ENCODE assay signal across 18 cellular contexts in genomic region chr6:151196571-151196970, GRCh38. TPM values are rescaled to one million over a fixed set of nuclear protein-coding genes. Genes with fewer than 3 reads are reported as not detected.
DNase-seq lines count a peak whose midpoint lies in the region; ATAC-seq and TF ChIP-seq lines count a peak whose summit lies in the region.
"Had no signal": no experiment of that assay in that cellular context is flagged by ENCODE, and none has a peak within 500 bp of the region (broad histone marks: within the 10 kb centered on the region; RNA-seq: fewer than 3 reads in every experiment).

No MANE protein-coding gene starts in this region.

- intact Hi-C loops in adrenal gland (cut with DNase I) (no loop called here), psoas muscle (cut with DNase I) (no loop called here)

- TF ChIP-seq POLR2A in adrenal gland (IDR thresholded peaks at IDR 0.05) = no peak
- no peak for TF ChIP-seq POLR2A in gastroesophageal sphincter (IDR thresholded peaks at IDR 0.05)

- no peaks in the 10 kb centered on the region for H3K36me3 ChIP-seq in adrenal gland (replicated peaks in 1 of 2)
- H3K36me3 ChIP-seq in gastroesophageal sphincter = no peaks in the 10 kb centered on the region
- H3K36me3 ChIP-seq in psoas muscle (ENCODE audit: insufficient read depth in 1 of 2, low read depth in 1 of 2) = no peaks in the 10 kb centered on the region

- ATAC-seq in gastroesophageal sphincter (peak; percentile 88), psoas muscle (peak in 2 of 4 donors; percentile 30 to 58), GM19397 (IDR thresholded peaks at IDR 0.05; ENCODE audit: unreplicated experiment) (no peak)
- ATAC-seq: activated naive CD4-positive, alpha-beta T cell treated with anti-CD3 and anti-CD28 coated beads, Interleukin-2, amount 50 U/mL, for 72 hours; naive thymus-derived CD8-positive, alpha-beta T cell; PC-3 had no signal

- WGBS in adrenal gland, 4 donors = 75 to 100% (median 90%) methylated on average over 2 of the region's 2 CpGs
- 85 to 100% methylated on average over 2 of the region's 2 CpGs for WGBS in gastroesophageal sphincter (ENCODE audit: low coverage in 1 of 2), 2 donors
- 59 to 72% (median 68%) methylated on average over 2 of the region's 2 CpGs for WGBS in psoas muscle, 3 donors

- H3K4me1 Mint-ChIP-seq in type B pancreatic cell (ENCODE audit: unreplicated experiment) = peaks cover 2% of the 10 kb centered on the region
- H3K4me1 Mint-ChIP-seq: activated B cell treated with CpG ODN at 0.5 μM for 24 hours; central memory CD8-positive, alpha-beta T cell had no signal

- DNase-seq in AG09309 (ENCODE audit: low read depth) (peak; percentile 62), adrenal gland (peak in 6 of 7 donors; percentile 20 to 60 (median 30)), psoas muscle (peak; percentile 36 to 57), NCI-H446 (lab: John Stamatoyannopoulos, UW) (no peak), type B pancreatic cell (ENCODE audit: extremely low spot score, unreplicated experiment) (no peak), NCI-H1694 (lab: John Stamatoyannopoulos, UW) (no peak)
- DNase-seq: ACHN; activated B cell treated with CpG ODN at 0.5 μM for 24 hours; hippocampal formation; naive thymus-derived CD8-positive, alpha-beta T cell; NCI-H1105; NCI-H345; PC-3; stimulated activated CD4-positive, alpha-beta T cell treated with anti-CD3 and anti-CD28 coated beads, Interleukin-2, amount 100 ng/mL, for 48 hours had no signal

- no peak for TF ChIP-seq CTCF in AG09309 (IDR thresholded peaks at IDR 0.05; ENCODE audit: control insufficient read depth, insufficient read depth, low read depth, low read length, missing control alignments)
- no peak for TF ChIP-seq CTCF in adrenal gland (IDR thresholded peaks at IDR 0.05)
- no peak for TF ChIP-seq CTCF in gastroesophageal sphincter (IDR thresholded peaks at IDR 0.05)
- TF ChIP-seq CTCF in psoas muscle (IDR thresholded peaks at IDR 0.05) = no peak
- no peak for TF ChIP-seq CTCF in type B pancreatic cell (conservative IDR thresholded peaks at IDR 0.05)

- no peaks in the 10 kb centered on the region for H3K36me3 Mint-ChIP-seq in type B pancreatic cell
- H3K36me3 Mint-ChIP-seq: activated naive CD4-positive, alpha-beta T cell treated with anti-CD3 and anti-CD28 coated beads, Interleukin-2, amount 50 U/mL, for 72 hours; naive thymus-derived CD8-positive, alpha-beta T cell had no signal

- no peak overlapping the region for H3K4me3 Mint-ChIP-seq in type B pancreatic cell
- H3K4me3 Mint-ChIP-seq: activated B cell treated with CpG ODN at 0.5 μM for 24 hours; central memory CD8-positive, alpha-beta T cell; naive thymus-derived CD8-positive, alpha-beta T cell had no signal

- TF ChIP-seq EP300 in gastroesophageal sphincter (IDR thresholded peaks at IDR 0.05) = no peak

- H3K27ac ChIP-seq in adrenal gland = peak overlapping the region in 1 of 5 donors; percentile 4
- H3K27ac ChIP-seq in gastroesophageal sphincter = peak overlapping the region in 2 of 4 donors; percentile 1 to 29
- no peak overlapping the region for H3K27ac ChIP-seq in psoas muscle

- H3K4me3 ChIP-seq in AG09309 (ENCODE audit: control insufficient read depth, low read depth, low read length) = no peak overlapping the region
- H3K4me3 ChIP-seq in adrenal gland = no peak overlapping the region
- no peak overlapping the region for H3K4me3 ChIP-seq in gastroesophageal sphincter
- H3K4me3 ChIP-seq in psoas muscle = no peak overlapping the region

- H3K9me3 ChIP-seq in adrenal gland (replicated peaks in 1 of 3) (no peaks in the 10 kb centered on the region), gastroesophageal sphincter (no peaks in the 10 kb centered on the region), psoas muscle (no peaks in the 10 kb centered on the region)

- no peak overlapping the region for H3K27ac Mint-ChIP-seq in type B pancreatic cell
- H3K27ac Mint-ChIP-seq: activated B cell treated with CpG ODN at 0.5 μM for 24 hours; activated naive CD4-positive, alpha-beta T cell treated with anti-CD3 and anti-CD28 coated beads, Interleukin-2, amount 50 U/mL, for 72 hours had no signal

- H3K27me3 Mint-ChIP-seq in type B pancreatic cell = no peaks in the 10 kb centered on the region

- H3K4me1 ChIP-seq in adrenal gland (replicated peaks in 1 of 2) (no peaks in the 10 kb centered on the region), gastroesophageal sphincter (peaks cover 0 to 5% (median 0%) of the 10 kb centered on the region in 3 donors), psoas muscle (no peaks in the 10 kb centered on the region)

- H3K27me3 ChIP-seq in adrenal gland = no peaks in the 10 kb centered on the region
- no peaks in the 10 kb centered on the region for H3K27me3 ChIP-seq in gastroesophageal sphincter
- no peaks in the 10 kb centered on the region for H3K27me3 ChIP-seq in psoas muscle (ENCODE audit: insufficient read depth in 3 of 3, low read length in 2 of 3)

- H3K9me3 Mint-ChIP-seq in type B pancreatic cell = no peaks in the 10 kb centered on the region
- H3K9me3 Mint-ChIP-seq: activated B cell treated with CpG ODN at 0.5 μM for 24 hours; activated naive CD4-positive, alpha-beta T cell treated with anti-CD3 and anti-CD28 coated beads, Interleukin-2, amount 50 U/mL, for 72 hours; central memory CD8-positive, alpha-beta T cell had no signal

RNA-seq across cellular contexts. Expression of gene AKAP12, which starts 43.2 kb away (rescaled TPM):
- 10 to 100 TPM; 19.4 to 46.1 (median 27.2) TPM for total RNA-seq in adrenal gland
- 10 to 100 TPM; 10.8 to 16.7 (median 15.2) TPM for polyA plus RNA-seq in adrenal gland
- total RNA-seq in gastroesophageal sphincter = 100 to 1,000 TPM; 150 to 245 (median 185) TPM
- total RNA-seq in psoas muscle = 10 to 100 TPM in 2 of 4 donors, 1 to 10 TPM in 2; 5.9 to 13.1 (median 10.2) TPM
- polyA plus RNA-seq in psoas muscle = 1 to 10 TPM; 2.5 to 7.5 (median 2.6) TPM
- total RNA-seq in type B pancreatic cell (ENCODE audit: low replicate concordance) = 67.4 and 138 TPM in 2 replicates
- total RNA-seq: naive thymus-derived CD8-positive, alpha-beta T cell had no signal

Comparison
In these comparisons a context has a peak if more than half of its experiments do, and no peak if none do; other contexts are left out.
1. DNase-seq: peak in AG09309 (single experiment), adrenal gland (6 of 7) and psoas muscle (2 of 2); none in NCI-H446 (0 of 2), type B pancreatic cell (single experiment) and NCI-H1694 (single experiment).